10 cellular contexts compared by ENCODE assay signal in the genomic region with DNA sequence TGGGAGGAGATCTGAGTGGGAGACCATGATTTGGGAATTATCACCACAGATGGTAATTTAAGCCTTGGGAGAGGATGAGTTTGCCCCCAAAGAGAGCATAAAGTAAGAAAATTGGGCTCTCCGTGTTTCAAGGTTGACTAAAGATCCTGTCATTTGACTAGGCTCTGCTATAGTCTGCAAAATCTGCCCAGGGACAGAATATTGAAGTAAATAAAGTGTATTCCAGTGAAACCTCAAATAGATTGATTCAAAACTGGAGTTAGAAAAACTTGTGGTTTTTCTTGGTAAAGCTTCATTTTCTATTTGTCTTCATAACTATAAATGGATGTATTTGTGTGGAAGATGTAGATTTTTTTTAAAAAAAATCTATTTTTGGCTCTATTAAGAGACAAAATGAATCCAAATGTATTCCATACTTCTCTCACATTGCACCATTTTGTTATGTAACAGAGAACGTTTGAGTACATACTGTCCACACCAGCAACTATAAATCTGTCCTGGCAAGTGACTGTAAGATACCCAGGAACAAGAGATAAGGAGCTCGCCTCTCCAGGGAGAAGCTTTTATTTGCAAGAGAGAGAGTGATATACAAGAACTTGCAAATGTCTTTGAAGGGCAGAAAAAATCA.
A peak's percentile ranks its signal among the peaks of the same experiment; 100 is the strongest.
DNase-seq lines count a peak whose midpoint lies in the region; ATAC-seq and TF ChIP-seq lines count a peak whose summit lies in the region.
"Had no signal": no experiment of that assay in that cellular context is flagged by ENCODE, and none has a peak within 500 bp of the region (broad histone marks: within the 10 kb centered on the region; RNA-seq: fewer than 3 reads in every experiment).

No MANE protein-coding gene starts in this region.

- ATAC-seq in HG03139 (IDR thresholded peaks at IDR 0.05; ENCODE audit: unreplicated experiment) = no peak

- DNase-seq in adrenal gland (peak in 4 of 7 donors; percentile 43 to 63 (median 48)), esophagus muscularis mucosa (ENCODE audit: extremely low spot score) (no peak), middle frontal gyrus (ENCODE audit: extremely low spot score, low spot score) (peak; percentile 27), superior temporal gyrus (ENCODE audit: extremely low spot score) (peak; percentile 81), AML-193 (lab: John Stamatoyannopoulos, UW) (no peak), lower leg skin (ENCODE audit: low spot score in 2 of 2) (no peak), DMS 273 (lab: John Stamatoyannopoulos, UW; ENCODE audit: unreplicated experiment) (no peak)
- DNase-seq: activated naive CD8-positive, alpha-beta T cell treated with anti-CD3 and anti-CD28 coated beads, Interleukin-2, amount 10 ng/mL, durations not matched to agents 7 days and 5 days; CD4-positive, CD25-positive, alpha-beta regulatory T cell had no signal

- H3K36me3 ChIP-seq in adrenal gland (replicated peaks in 1 of 2) = no peaks in the 10 kb centered on the region
- H3K36me3 ChIP-seq in esophagus muscularis mucosa = peaks cover 0 to 13% (median 4%) of the 10 kb centered on the region in 4 donors

- H3K27ac ChIP-seq in adrenal gland = peak overlapping the region in 4 of 5 donors; percentile 70 to 91 (median 86)
- H3K27ac ChIP-seq in esophagus muscularis mucosa (replicated peaks in 1 of 4) = peak overlapping the region; percentile 97 to 99 (median 99)

- H3K4me1 ChIP-seq in adrenal gland (replicated peaks in 1 of 2) (peaks cover 30 to 55% of the 10 kb centered on the region in 2 donors), esophagus muscularis mucosa (peaks cover 61 to 92% (median 86%) of the 10 kb centered on the region in 4 donors)

- TF ChIP-seq POLR2A in adrenal gland (IDR thresholded peaks at IDR 0.05) = no peak
- TF ChIP-seq POLR2A in esophagus muscularis mucosa (IDR thresholded peaks at IDR 0.05; ENCODE audit: low read depth) = no peak
- TF ChIP-seq POLR2A in lower leg skin (IDR thresholded peaks at IDR 0.05) = no peak

- no peak for TF ChIP-seq CTCF in adrenal gland (IDR thresholded peaks at IDR 0.05)
- TF ChIP-seq CTCF in esophagus muscularis mucosa (IDR thresholded peaks at IDR 0.05) = no peak
- TF ChIP-seq CTCF in lower leg skin (IDR thresholded peaks at IDR 0.05) = no peak

- H3K27me3 ChIP-seq in adrenal gland = no peaks in the 10 kb centered on the region
- H3K27me3 ChIP-seq in esophagus muscularis mucosa = no peaks in the 10 kb centered on the region

- H3K4me3 ChIP-seq in adrenal gland (peak overlapping the region in 1 of 4 donors; percentile 5), esophagus muscularis mucosa (peak overlapping the region; percentile 24 to 89 (median 60)), lower leg skin (ENCODE audit: low read depth, poor library complexity, severe bottlenecking) (no peak overlapping the region)

- no peaks in the 10 kb centered on the region for H3K9me3 ChIP-seq in adrenal gland (replicated peaks in 1 of 3)
- H3K9me3 ChIP-seq in esophagus muscularis mucosa = no peaks in the 10 kb centered on the region

- intact Hi-C loops in adrenal gland (cut with DNase I) (loop anchor here in 1 of 2 donors (10.0 kb wide), 1 partner anchor 75 kb away; no protein-coding TSS in a partner anchor), esophagus muscularis mucosa (cut with DNase I) (loop anchor here (5.0 kb wide), 1 partner anchor 37 kb away; no protein-coding TSS in a partner anchor), lower leg skin (cut with DNase I; ENCODE audit: low total_unique reads) (no loop called here)

- peak; percentile 53 for TF ChIP-seq EP300 in esophagus muscularis mucosa (IDR thresholded peaks at IDR 0.05)

- 16 to 30% (median 21%) methylated on average over 3 of the region's 3 CpGs for WGBS in adrenal gland, 4 donors
- WGBS in esophagus muscularis mucosa = 35% methylated on average over 3 of the region's 3 CpGs
- WGBS in lower leg skin, 2 donors = 44 to 46% methylated on average over 3 of the region's 3 CpGs

Comparison
In these comparisons a context has a peak if more than half of its experiments do, and no peak if none do; other contexts are left out.
1. DNase-seq: peak in adrenal gland (4 of 7), middle frontal gyrus (single experiment) and superior temporal gyrus (single experiment); none in esophagus muscularis mucosa (single experiment), AML-193 (0 of 2), lower leg skin (0 of 2) and DMS 273 (single experiment).